10 cellular contexts compared by ENCODE assay signal in the genomic region with DNA sequence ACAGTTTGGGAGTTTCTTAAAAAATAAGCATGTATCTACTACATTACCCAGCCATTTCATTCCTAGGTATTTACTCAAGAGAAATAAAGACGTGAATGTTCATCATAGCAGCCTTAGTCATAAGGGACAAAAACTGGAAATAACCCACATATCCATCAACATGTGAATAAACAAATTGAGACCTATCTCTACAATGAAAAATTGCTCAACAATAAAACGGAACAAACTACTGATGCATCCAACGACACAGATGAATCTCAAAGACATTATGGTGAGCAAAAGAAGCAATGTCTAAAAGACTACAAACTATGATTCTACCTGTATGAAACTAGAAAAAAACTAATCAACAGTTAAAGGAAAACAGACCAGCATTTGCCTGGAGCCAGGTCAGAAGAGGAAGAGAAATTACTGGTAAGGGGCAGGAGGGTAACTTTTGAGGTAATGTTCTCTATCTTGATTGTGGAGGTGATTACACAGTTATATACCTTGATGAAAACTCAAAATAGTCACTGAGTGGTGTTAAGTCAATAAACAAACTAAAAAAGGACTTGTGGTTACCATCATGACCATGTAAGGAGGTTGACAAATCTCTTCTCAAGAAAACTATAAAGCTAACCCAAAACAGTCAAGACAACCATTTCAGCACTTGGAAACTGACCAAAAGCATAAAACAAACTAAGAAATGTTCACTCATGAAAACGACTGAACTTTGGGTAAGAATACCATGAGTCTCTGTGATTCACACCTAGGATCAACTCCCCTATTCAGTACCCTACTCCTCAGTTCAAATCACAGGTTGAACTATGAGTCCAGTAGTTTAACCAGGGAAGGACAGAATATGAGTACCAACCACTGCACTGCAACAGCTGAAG. TPM values are rescaled to one million over a fixed set of nuclear protein-coding genes. Genes with fewer than 3 reads are reported as not detected.
DNase-seq lines count a peak whose midpoint lies in the region; ATAC-seq and TF ChIP-seq lines count a peak whose summit lies in the region.
"Had no signal": no experiment of that assay in that cellular context is flagged by ENCODE, and none has a peak within 500 bp of the region (broad histone marks: within the 10 kb centered on the region; RNA-seq: fewer than 3 reads in every experiment).

No MANE protein-coding gene starts in this region.

- no peaks in the 10 kb centered on the region for H3K9me3 ChIP-seq in H9 (ENCODE audit: control insufficient read depth, low read depth, low read length)
- H3K9me3 ChIP-seq in adipocyte (ENCODE audit: control insufficient read depth, low read length): no peaks in the 10 kb centered on the region
- no peaks in the 10 kb centered on the region for H3K9me3 ChIP-seq in psoas muscle

- no peaks in the 10 kb centered on the region for H4K20me1 ChIP-seq in H9 (ENCODE audit: control insufficient read depth, insufficient read depth, insufficient read length)

- no CpG with 5 or more reads among the region's 4 CpGs for WGBS in H9 (ENCODE audit: extremely low coverage, insufficient read length, low lambda C conversion rate)
- 56 to 60% (median 57%) methylated on average over 4 of the region's 4 CpGs for WGBS in psoas muscle, 3 donors

- no peak overlapping the region for H2BK120ac ChIP-seq in H9 (ENCODE audit: low read depth, low read length, poor library complexity, severe bottlenecking)

- H3K56ac ChIP-seq in H9 (ENCODE audit: insufficient read length, low read depth, low read length): no peak overlapping the region

- H3K79me2 ChIP-seq in H9 (ENCODE audit: insufficient read depth, low read length): peaks cover 29% of the 10 kb centered on the region; the same call in 1 of the 2 replicates

- no peak overlapping the region for H2BK5ac ChIP-seq in H9 (ENCODE audit: insufficient read length, low read length)

- intact Hi-C loops in psoas muscle (cut with DNase I): no loop called here

- no peak overlapping the region for H4K91ac ChIP-seq in H9 (ENCODE audit: insufficient read length, low read depth, low read length)

- peaks cover 15 to 23% of the 10 kb centered on the region in 2 experiments for H3K9me3 Mint-ChIP-seq in H9

- no peak overlapping the region for H3K4ac ChIP-seq in H9 (ENCODE audit: low read depth, low read length)

- no peak overlapping the region for H3K4me3 ChIP-seq in adipocyte (ENCODE audit: low read length)
- H3K4me3 ChIP-seq in psoas muscle: no peak overlapping the region
- H3K4me3 ChIP-seq in H7 (ENCODE audit: insufficient read depth, low read depth, low read length): no peak overlapping the region

- H3K27me3 ChIP-seq in H9 (ENCODE audit: insufficient read depth, low read length) (no peaks in the 10 kb centered on the region), adipocyte (replicated peaks; ENCODE audit: control insufficient read depth, insufficient read depth, low read length) (no peaks in the 10 kb centered on the region), psoas muscle (ENCODE audit: insufficient read depth in 3 of 3, low read length in 2 of 3) (no peaks in the 10 kb centered on the region), H7 (ENCODE audit: control insufficient read depth, insufficient read depth, low read length) (no peaks in the 10 kb centered on the region)

- H2BK12ac ChIP-seq in H9 (ENCODE audit: insufficient read length, low read depth, low read length): no peak overlapping the region

- H3K23ac ChIP-seq in H9 (ENCODE audit: insufficient read length, low read depth, low read length): no peak overlapping the region

- H3K27ac Mint-ChIP-seq in H9: peak overlapping the region in 2 of 3 experiments; percentile 49 to 65; a peak in 2 of 7 replicates

- no peaks in the 10 kb centered on the region for H3K36me3 ChIP-seq in adipocyte (ENCODE audit: control insufficient read depth, insufficient read depth, low read length, severe bottlenecking)
- no peaks in the 10 kb centered on the region for H3K36me3 ChIP-seq in psoas muscle (ENCODE audit: insufficient read depth in 1 of 2, low read depth in 1 of 2)
- no peaks in the 10 kb centered on the region for H3K36me3 ChIP-seq in H7 (replicated peaks; ENCODE audit: control insufficient read depth, insufficient read depth, low read length)

- H3K27ac ChIP-seq in H9 (ENCODE audit: insufficient read length, low read depth, low read length) (no peak overlapping the region), psoas muscle (peak overlapping the region; percentile 36)
- H3K27ac ChIP-seq: VCaP had no signal

- H3K23me2 ChIP-seq in H9 (ENCODE audit: insufficient read length, low read depth, low read length, poor library complexity, severe bottlenecking): no peaks in the 10 kb centered on the region

- ATAC-seq in psoas muscle: no peak
- ATAC-seq in HG03139 (IDR thresholded peaks at IDR 0.05; ENCODE audit: unreplicated experiment): no peak

- peak; percentile 57 for DNase-seq in SIG-M5 treated with dmso at 0.1 percent for 504 hours (lab: John Stamatoyannopoulos, UW; ENCODE audit: unreplicated experiment)
- no peak for DNase-seq in SIG-M5 (lab: John Stamatoyannopoulos, UW)
- DNase-seq in H9: no peak
- DNase-seq in adipocyte (ENCODE audit: low read depth): peak; percentile 44
- DNase-seq in psoas muscle: no peak
- no peak for DNase-seq in H7
- no peak for DNase-seq in SK-N-DZ (ENCODE audit: low spot score)
- DNase-seq: 8988T had no signal

- peaks cover 30 to 44% (median 32%) of the 10 kb centered on the region in 3 experiments for H3K36me3 Mint-ChIP-seq in H9 (ENCODE audit: insufficient read depth in 1 of 3, low read depth in 3 of 3)

- no peaks in the 10 kb centered on the region for H3K4me1 ChIP-seq in H9 (ENCODE audit: insufficient read depth, low read length)
- H3K4me1 ChIP-seq in adipocyte (ENCODE audit: control insufficient read depth, insufficient read depth, low read length): peaks cover 28% of the 10 kb centered on the region
- H3K4me1 ChIP-seq in psoas muscle: peaks cover 13% of the 10 kb centered on the region

- peaks cover 7 to 11% of the 10 kb centered on the region in 2 experiments; a peak in 2 of 4 replicates for H3K4me1 Mint-ChIP-seq in H9

- H3K14ac ChIP-seq in H9 (ENCODE audit: insufficient read depth, low read length): no peak overlapping the region

- H2AK5ac ChIP-seq in H9 (ENCODE audit: insufficient read length, low read length): no peak overlapping the region

- no peak overlapping the region for H4K8ac ChIP-seq in H9 (replicated peaks; ENCODE audit: insufficient read length, low read depth, low read length)

- H3K27me3 Mint-ChIP-seq in H9 (ENCODE audit: low read depth): no peaks in the 10 kb centered on the region

- H2BK20ac ChIP-seq in H9 (ENCODE audit: low read depth, low read length, poor library complexity, severe bottlenecking): no peak overlapping the region

- no peak overlapping the region for H3K4me2 ChIP-seq in H9 (ENCODE audit: insufficient read depth, insufficient read length, low read length)

- H2BK15ac ChIP-seq in H9 (ENCODE audit: low read depth, low read length): no peak overlapping the region

- H3K4me3 Mint-ChIP-seq in H9: no peak overlapping the region

- no peak overlapping the region for H3K18ac ChIP-seq in H9 (ENCODE audit: insufficient read length, low read depth, low read length)

- H4K5ac ChIP-seq in H9 (ENCODE audit: insufficient read length, low read depth, low read length): no peak overlapping the region

- TF ChIP-seq CTCF in H9 (conservative IDR thresholded peaks at IDR 0.05) (no peak), psoas muscle (IDR thresholded peaks at IDR 0.05) (no peak)

- no peak overlapping the region for H2AFZ ChIP-seq in H9 (ENCODE audit: low read length)

- H3K79me1 ChIP-seq in H9 (ENCODE audit: insufficient read depth, low read depth, low read length, poor library complexity, severe bottlenecking): peaks cover 14% of the 10 kb centered on the region

- H3T11ph ChIP-seq in H9 (ENCODE audit: low read length): no peak overlapping the region

- H3K9ac ChIP-seq in H9 (ENCODE audit: extremely low read depth, insufficient read length, low read length) (no peak overlapping the region), adipocyte (ENCODE audit: low read length) (no peak overlapping the region)

RNA-seq across cellular contexts. Expression of a gene that starts 10.4 kb away (rescaled TPM):
- total RNA-seq in H9 (2021): 46.2 and 53.0 TPM in 2 replicates
- 10 to 100 TPM; 12.7 to 40.0 (median 33.5) TPM for total RNA-seq in psoas muscle
- polyA plus RNA-seq in psoas muscle: 10 to 100 TPM; 15.4 to 26.1 (median 18.8) TPM
- total RNA-seq in H7 (2014; rRNA removed; shearing (Covaris generic)): 36.0 and 44.2 TPM in 2 replicates
- 44.4 and 53.7 TPM in 2 replicates for polyA plus RNA-seq in SK-N-DZ (2014; cell fraction: cytosol; rRNA removed)
- polyA plus RNA-seq in SK-N-DZ (2014; cell fraction: nucleus; rRNA removed): 40.0 and 41.6 TPM in 2 replicates

RNA-seq across cellular contexts. Expression of a gene that starts 26.4 kb away (rescaled TPM):
- total RNA-seq in H9 (2021) (21.1 and 22.7 TPM in 2 replicates), psoas muscle (1 to 10 TPM; 3.5 to 7.9 (median 6.8) TPM)
- polyA plus RNA-seq in psoas muscle: 1 to 10 TPM; 4.8 to 8.3 (median 5.4) TPM
- total RNA-seq in H7 (2014; rRNA removed; shearing (Covaris generic)): 25.0 and 26.4 TPM in 2 replicates
- polyA plus RNA-seq in SK-N-DZ (2014; cell fraction: cytosol; rRNA removed): 24.5 and 27.6 TPM in 2 replicates
- 17.0 and 17.5 TPM in 2 replicates for polyA plus RNA-seq in SK-N-DZ (2014; cell fraction: nucleus; rRNA removed)

Comparison
In these comparisons a context has a peak if more than half of its experiments do, and no peak if none do; other contexts are left out.
1. DNase-seq: peak in SIG-M5 treated with dmso at 0.1 percent for 504 hours (single experiment) and adipocyte (single experiment); none in SIG-M5 (single experiment), H9 (single experiment), psoas muscle (0 of 2), H7 (single experiment) and SK-N-DZ (single experiment).